1 cellular context compared by ENCODE assay signal in genomic region chr3:14125193-14126016, GRCh38.
TF ChIP-seq lines count a peak whose summit lies in the region.

No MANE protein-coding gene starts in this region.

TF ChIP-seq in K562, 482 proteins besides CTCF, POLR2A, EP300 and RAD21 (continued from another document and continues in another):
- TF ChIP-seq REST (CRISPR knock-in tag; IDR thresholded peaks at IDR 0.05; ENCODE audit: low read depth): peak; percentile 97
- no peak for TF ChIP-seq ILK (tag; IDR thresholded peaks at IDR 0.05; ENCODE audit: borderline replicate concordance, low read depth)
- TF ChIP-seq NR4A1 (CRISPR knock-in tag; IDR thresholded peaks at IDR 0.05): 0 out of 2 replicates have a peak, but pooled peaks have one; percentile 46
- peak; percentile 79 for TF ChIP-seq NR4A1 (tag; IDR thresholded peaks at IDR 0.05)
- peak; percentile 78; the same call in 1 of the 2 replicates for TF ChIP-seq E2F5 (CRISPR knock-in tag; IDR thresholded peaks at IDR 0.05)
- TF ChIP-seq ZNF584 (CRISPR knock-in tag; IDR thresholded peaks at IDR 0.05; ENCODE audit: low read depth): no peak
- TF ChIP-seq ZNF324 (CRISPR knock-in tag; IDR thresholded peaks at IDR 0.05): peak; percentile 50; the same call in 1 of the 2 replicates
- no peak for TF ChIP-seq PATZ1 (CRISPR knock-in tag; IDR thresholded peaks at IDR 0.05; ENCODE audit: borderline replicate concordance)
- TF ChIP-seq ZNF609 (CRISPR knock-in tag; IDR thresholded peaks at IDR 0.05; ENCODE audit: borderline replicate concordance): 0 out of 2 replicates have a peak, but pooled peaks have one; percentile 85
- no peak for TF ChIP-seq KLF13 (tag; IDR thresholded peaks at IDR 0.05; ENCODE audit: borderline replicate concordance, low read depth)
- no peak for TF ChIP-seq ZNF143 (CRISPR knock-in tag; IDR thresholded peaks at IDR 0.05)
- TF ChIP-seq PBX2 (CRISPR knock-in tag; IDR thresholded peaks at IDR 0.05; ENCODE audit: low read depth): no peak
- no peak for TF ChIP-seq PBX2 (tag; conservative IDR thresholded peaks at IDR 0.05; ENCODE audit: low read depth)
- TF ChIP-seq PTTG1 (tag; IDR thresholded peaks at IDR 0.05; ENCODE audit: low read depth): no peak
- no peak for TF ChIP-seq ATF2 (CRISPR knock-in tag; IDR thresholded peaks at IDR 0.05)
- TF ChIP-seq SIN3A (IDR thresholded peaks at IDR 0.05; ENCODE audit: borderline replicate concordance in 2 of 2, control insufficient read depth in 1 of 2, low read depth in 2 of 2, low read length in 2 of 2): peak; percentile 69 to 97; a peak in 3 of 4 replicates
- no peak for TF ChIP-seq POLR2AphosphoS2 (IDR thresholded peaks at IDR 0.05; ENCODE audit: low read length)
- TF ChIP-seq ZFP1 (CRISPR knock-in tag; IDR thresholded peaks at IDR 0.05): no peak
- no peak for TF ChIP-seq ZNF395 (CRISPR knock-in tag; IDR thresholded peaks at IDR 0.05)
- peak; percentile 30 to 70; a peak in 2 of 4 replicates for TF ChIP-seq MAZ (CRISPR knock-in tag; conservative IDR thresholded peaks at IDR 0.05 in 1 of 2, IDR thresholded peaks at IDR 0.05 in 1 of 2)
- TF ChIP-seq ZNF133 (CRISPR knock-in tag; IDR thresholded peaks at IDR 0.05): peak; percentile 61; the same call in 1 of the 2 replicates
- peak in 1 of 2 experiments; percentile 97 for TF ChIP-seq AFF1 (IDR thresholded peaks at IDR 0.05; ENCODE audit: low read depth in 1 of 2, partially characterized antibody in 2 of 2)
- TF ChIP-seq ZNF766 (CRISPR knock-in tag; conservative IDR thresholded peaks at IDR 0.05): peak; percentile 25; the same call in 1 of the 2 replicates
- peak; percentile 68 for TF ChIP-seq ARID1B (IDR thresholded peaks at IDR 0.05)
- TF ChIP-seq PCBP1 (IDR thresholded peaks at IDR 0.05; ENCODE audit: low read depth, low read length, poor library complexity, severe bottlenecking): peak; percentile 20
- no peak for TF ChIP-seq ZNF780A (CRISPR knock-in tag; IDR thresholded peaks at IDR 0.05)
- peak; percentile 76 for TF ChIP-seq SMARCA4 (IDR thresholded peaks at IDR 0.05)
- TF ChIP-seq ZNF282 (CRISPR knock-in tag; IDR thresholded peaks at IDR 0.05): no peak
- TF ChIP-seq ZNF785 (CRISPR knock-in tag; IDR thresholded peaks at IDR 0.05): no peak
- no peak for TF ChIP-seq CREB1 (IDR thresholded peaks at IDR 0.05)
- TF ChIP-seq CREB1 (CRISPR knock-in tag; IDR thresholded peaks at IDR 0.05): peak; percentile 16; the same call in 1 of the 2 replicates
- no peak for TF ChIP-seq ZNF140 (CRISPR knock-in tag; IDR thresholded peaks at IDR 0.05)
- peak; percentile 49; the same call in 1 of the 2 replicates for TF ChIP-seq ZNF165 (CRISPR knock-in tag; IDR thresholded peaks at IDR 0.05; ENCODE audit: borderline replicate concordance)
- TF ChIP-seq DLX4 (CRISPR knock-in tag; IDR thresholded peaks at IDR 0.05): no peak
- no peak for TF ChIP-seq RBM14 (IDR thresholded peaks at IDR 0.05; ENCODE audit: borderline replicate concordance, insufficient read depth, low read depth, low read length)
- TF ChIP-seq ZNF444 (CRISPR knock-in tag; IDR thresholded peaks at IDR 0.05): no peak
